Comparison of ENCODE assay signal across 27 cellular contexts in the genomic region with DNA sequence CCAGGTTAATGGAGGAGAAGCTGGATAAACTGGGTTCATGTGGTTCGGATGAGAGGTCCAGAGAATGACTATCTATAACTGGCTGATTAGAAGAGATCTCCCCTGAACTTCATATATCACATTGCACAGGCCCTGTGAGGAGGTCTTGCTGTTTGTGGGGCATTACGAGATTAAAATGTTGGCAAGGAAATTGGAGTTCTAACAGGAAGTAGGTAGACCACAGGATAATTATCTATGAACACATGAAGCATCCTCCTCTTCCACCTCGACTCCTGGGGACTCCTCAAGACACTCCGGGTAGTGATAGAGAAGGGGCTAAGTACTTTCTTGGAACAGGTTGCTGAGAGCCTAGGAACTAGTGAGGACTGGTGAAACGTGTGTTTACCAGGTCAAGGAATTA.
"Had no signal": no experiment of that assay in that cellular context is flagged by ENCODE, and none has a peak within 500 bp of the region (broad histone marks: within the 10 kb centered on the region; RNA-seq: fewer than 3 reads in every experiment).

No MANE protein-coding gene starts in this region.

- H3K36me3 Mint-ChIP-seq: naive thymus-derived CD4-positive, alpha-beta T cell had no signal

- H3K27me3 Mint-ChIP-seq: effector memory CD8-positive, alpha-beta T cell; naive thymus-derived CD4-positive, alpha-beta T cell; progenitor cell of endocrine pancreas; stimulated activated naive CD8-positive, alpha-beta T cell treated with anti-CD3 and anti-CD28 coated beads, Interleukin-15, amount 100 ng/mL, for 72 hours had no signal

- H3K27me3 ChIP-seq: gastroesophageal sphincter, heart left ventricle, hepatocyte, left lung, neural progenitor cell, right lobe of liver, suprapubic skin, transverse colon, upper lobe of right lung, uterus had no signal

- H3K4me1 ChIP-seq: gastroesophageal sphincter, heart left ventricle, left lung, neural progenitor cell, parathyroid adenoma, right lobe of liver, suprapubic skin, transverse colon, upper lobe of right lung, uterus had no signal

- H3K4me3 ChIP-seq: gastroesophageal sphincter, heart left ventricle, hepatocyte, left lung, neural progenitor cell, right lobe of liver, suprapubic skin, transverse colon, upper lobe of right lung, uterus had no signal

- DNase-seq: cortex of kidney; effector memory CD8-positive, alpha-beta T cell; foreskin fibroblast; heart left ventricle; left cardiac atrium; left lung; mesenchymal stem cell; midbrain; naive thymus-derived CD4-positive, alpha-beta T cell; right lobe of liver; small intestine; stimulated activated CD4-positive, alpha-beta T cell treated with anti-CD3 and anti-CD28 coated beads, Interleukin-15, amount 100 ng/mL, for 24 hours; stimulated activated CD4-positive, alpha-beta T cell treated with anti-CD3 and anti-CD28 coated beads, Interleukin-4, amount 100 ng/mL, for 1 hour; stimulated activated CD8-positive, alpha-beta memory T cell treated with anti-CD3 and anti-CD28 coated beads, Interleukin-4, amount 100 ng/mL, for 48 hours; stimulated activated naive CD4-positive, alpha-beta T cell; stimulated activated naive CD8-positive, alpha-beta T cell treated with anti-CD3 and anti-CD28 coated beads, Interleukin-15, amount 100 ng/mL, for 72 hours; transverse colon; upper lobe of right lung; uterus had no signal

- FAIRE-seq: islet of Langerhans, small intestine had no signal

- H3K4me1 Mint-ChIP-seq: naive thymus-derived CD4-positive, alpha-beta T cell; nephron; neural progenitor cell; stimulated activated naive CD8-positive, alpha-beta T cell treated with anti-CD3 and anti-CD28 coated beads, Interleukin-15, amount 100 ng/mL, for 72 hours had no signal

- H3K36me3 ChIP-seq: gastroesophageal sphincter, heart left ventricle, left lung, neural progenitor cell, right lobe of liver, suprapubic skin, transverse colon, upper lobe of right lung, uterus had no signal

- H3K4me3 Mint-ChIP-seq: effector memory CD8-positive, alpha-beta T cell; naive thymus-derived CD4-positive, alpha-beta T cell; nephron; neural progenitor cell; stimulated activated naive CD8-positive, alpha-beta T cell treated with anti-CD3 and anti-CD28 coated beads, Interleukin-15, amount 100 ng/mL, for 72 hours had no signal

- H3K9me3 ChIP-seq: gastroesophageal sphincter, right lobe of liver, suprapubic skin, transverse colon, upper lobe of right lung, uterus had no signal

- H3K27ac ChIP-seq: gastroesophageal sphincter, heart left ventricle, hepatocyte, left lung, neural progenitor cell, parathyroid adenoma, right lobe of liver, suprapubic skin, transverse colon, upper lobe of right lung, uterus had no signal

- H3K9me3 Mint-ChIP-seq: nephron had no signal

- H3K27ac Mint-ChIP-seq: effector memory CD8-positive, alpha-beta T cell; naive thymus-derived CD4-positive, alpha-beta T cell; nephron; neural progenitor cell; progenitor cell of endocrine pancreas; stimulated activated naive CD8-positive, alpha-beta T cell treated with anti-CD3 and anti-CD28 coated beads, Interleukin-15, amount 100 ng/mL, for 72 hours had no signal
